ENCODE assay signal across 12 cellular contexts in the genomic region with DNA sequence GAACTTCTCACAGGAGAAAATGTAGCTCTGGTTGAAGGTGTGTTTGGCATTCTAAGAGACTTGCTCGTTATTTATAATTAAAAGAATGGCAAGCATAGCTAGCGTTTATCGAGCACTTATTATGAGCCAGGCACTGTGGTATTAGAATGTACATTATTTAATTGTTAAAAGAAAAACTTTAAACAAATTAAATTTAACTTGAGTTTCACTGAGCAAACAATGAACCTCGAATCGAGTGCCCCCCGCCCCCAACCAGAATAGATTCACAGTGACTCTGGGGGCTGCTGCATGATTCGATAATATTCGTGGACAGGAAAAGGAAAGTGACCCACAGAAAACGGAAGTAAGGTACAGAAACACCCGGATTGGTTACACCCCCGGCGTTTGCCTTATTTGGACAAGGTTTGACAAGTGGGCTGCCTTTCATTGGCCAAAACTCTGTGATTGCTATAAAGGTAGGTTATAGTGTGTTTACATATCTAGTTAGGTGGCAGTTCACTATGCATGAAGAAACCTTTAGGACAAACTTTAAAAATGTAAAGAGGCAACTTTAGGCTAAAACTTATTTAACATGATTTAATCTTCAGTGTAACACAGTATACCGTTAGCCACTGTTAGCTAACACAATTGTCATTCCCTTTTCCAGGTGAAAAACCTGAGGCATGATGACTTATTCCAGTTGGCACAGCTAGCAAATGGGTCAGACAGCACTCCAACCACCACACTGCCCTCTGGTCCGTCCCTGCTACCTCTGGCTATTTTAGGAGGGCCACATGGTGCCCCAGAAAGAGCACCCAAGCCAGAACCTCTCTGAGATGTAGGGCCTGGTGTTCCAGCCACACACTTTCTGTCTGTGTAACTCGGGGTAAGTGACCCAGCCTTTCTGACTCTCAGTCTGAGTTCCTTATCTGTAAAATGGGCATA. TPM values are rescaled to one million over a fixed set of nuclear protein-coding genes. Genes with fewer than 3 reads are reported as not detected.
DNase-seq lines count a peak whose midpoint lies in the region; ATAC-seq and TF ChIP-seq lines count a peak whose summit lies in the region.
"Had no signal": no experiment of that assay in that cellular context is flagged by ENCODE, and none has a peak within 500 bp of the region (broad histone marks: within the 10 kb centered on the region; RNA-seq: fewer than 3 reads in every experiment).

No MANE protein-coding gene starts in this region.

- peak; percentile 56 to 87 (median 78) for ATAC-seq in psoas muscle

- no peaks in the 10 kb centered on the region for H3K27me3 ChIP-seq in breast epithelium
- no peaks in the 10 kb centered on the region for H3K27me3 ChIP-seq in psoas muscle (ENCODE audit: insufficient read depth in 3 of 3, low read length in 2 of 3)
- no peaks in the 10 kb centered on the region for H3K27me3 ChIP-seq in osteoblast (ENCODE audit: insufficient read depth, low read length)

- no peaks in the 10 kb centered on the region for H3K36me3 Mint-ChIP-seq in activated CD4-positive, alpha-beta T cell treated with anti-CD3 and anti-CD28 coated beads, Interleukin-2, amount 10 ng/mL, durations not matched to agents 7 days and 5 days (ENCODE audit: low read depth)

- H3K27ac ChIP-seq in breast epithelium, result peak overlapping the region; percentile 35 to 97
- H3K27ac ChIP-seq in psoas muscle, result peak overlapping the region; percentile 69
- H3K27ac ChIP-seq in osteoblast (ENCODE audit: low read depth, low read length), result no peak overlapping the region
- H3K27ac ChIP-seq: coronary artery had no signal

- CTCF ChIA-PET in activated CD4-positive, alpha-beta T cell treated with anti-CD3 and anti-CD28 coated beads, Interleukin-2, amount 10 ng/mL, durations not matched to agents 7 days and 5 days (lab: Charles Lee), result interaction anchor here (0.6 to 2.3 kb wide), 9 partner anchors 12 to 115 kb away, joined by 3 to 9 read pairs (median 4); a partner anchor contains a TSS

- POLR2A ChIA-PET in activated CD4-positive, alpha-beta T cell treated with anti-CD3 and anti-CD28 coated beads, Interleukin-2, amount 10 ng/mL, durations not matched to agents 7 days and 5 days (lab: Charles Lee), result interaction anchor here (0.5 to 0.6 kb wide), 2 partner anchors 17 to 107 kb away, joined by 3 to 9 read pairs; no protein-coding TSS in a partner anchor

- H3K27me3 Mint-ChIP-seq in activated CD4-positive, alpha-beta T cell treated with anti-CD3 and anti-CD28 coated beads, Interleukin-2, amount 10 ng/mL, durations not matched to agents 7 days and 5 days, result no peaks in the 10 kb centered on the region

- intact Hi-C loops in breast epithelium (cut with DNase I; ENCODE audit: low total_unique reads), result no loop called here
- intact Hi-C loops in psoas muscle (cut with DNase I), result no loop called here

- H3K4me1 Mint-ChIP-seq in activated CD4-positive, alpha-beta T cell treated with anti-CD3 and anti-CD28 coated beads, Interleukin-2, amount 10 ng/mL, durations not matched to agents 7 days and 5 days, result peaks cover 47% of the 10 kb centered on the region

- TF ChIP-seq POLR2A in breast epithelium (IDR thresholded peaks at IDR 0.05), result no peak

- H3K36me3 ChIP-seq in breast epithelium (no peaks in the 10 kb centered on the region), psoas muscle (ENCODE audit: insufficient read depth in 1 of 2, low read depth in 1 of 2) (no peaks in the 10 kb centered on the region), osteoblast (ENCODE audit: insufficient read depth, low read length) (no peaks in the 10 kb centered on the region)

- no peaks in the 10 kb centered on the region for H3K9me3 Mint-ChIP-seq in activated CD4-positive, alpha-beta T cell treated with anti-CD3 and anti-CD28 coated beads, Interleukin-2, amount 10 ng/mL, durations not matched to agents 7 days and 5 days

- no peak overlapping the region for H3K4me2 ChIP-seq in osteoblast (ENCODE audit: insufficient read depth, low read length)

- no peak for TF ChIP-seq CTCF in breast epithelium (IDR thresholded peaks at IDR 0.05)
- TF ChIP-seq CTCF in psoas muscle (IDR thresholded peaks at IDR 0.05), result no peak
- TF ChIP-seq CTCF in osteoblast (IDR thresholded peaks at IDR 0.05; ENCODE audit: extremely low read depth, low read depth, low read length), result no peak

- no peak overlapping the region for H3K27ac Mint-ChIP-seq in activated CD4-positive, alpha-beta T cell treated with anti-CD3 and anti-CD28 coated beads, Interleukin-2, amount 10 ng/mL, durations not matched to agents 7 days and 5 days

- no peaks in the 10 kb centered on the region for H4K20me1 ChIP-seq in osteoblast (ENCODE audit: insufficient read depth, low read length)

- no peaks in the 10 kb centered on the region for H3K79me2 ChIP-seq in osteoblast (ENCODE audit: insufficient read depth, low read length)

- H3K4me3 ChIP-seq in breast epithelium (no peak overlapping the region), psoas muscle (no peak overlapping the region), osteoblast (ENCODE audit: insufficient read depth, low read length) (no peak overlapping the region)
- H3K4me3 ChIP-seq: coronary artery, lung had no signal

- 55 to 64% (median 56%) methylated on average over 15 of the region's 15 CpGs for WGBS in psoas muscle, 3 donors

- no peak overlapping the region for H3K4me3 Mint-ChIP-seq in activated CD4-positive, alpha-beta T cell treated with anti-CD3 and anti-CD28 coated beads, Interleukin-2, amount 10 ng/mL, durations not matched to agents 7 days and 5 days

- DNase-seq in Daoy (ENCODE audit: low read depth), result peak; percentile 4
- peak; percentile 77 for DNase-seq in NCI-H2029 (lab: John Stamatoyannopoulos, UW)
- DNase-seq in breast epithelium (ENCODE audit: low spot score in 2 of 2), result no peak
- no peak for DNase-seq in psoas muscle
- no peak for DNase-seq in NCI-H187 (lab: John Stamatoyannopoulos, UW)
- DNase-seq in osteoblast (ENCODE audit: insufficient read length, low spot score, missing footprints), result no peak
- DNase-seq in stimulated activated CD4-positive, alpha-beta T cell treated with anti-CD3 and anti-CD28 coated beads, Interleukin-2, amount 100 ng/mL, for 24 hours, result no peak
- no peak for DNase-seq in activated CD4-positive, alpha-beta T cell treated with anti-CD3 and anti-CD28 coated beads, Interleukin-2, amount 10 ng/mL, durations not matched to agents 7 days and 5 days
- DNase-seq: activated CD4-positive, alpha-beta T cell treated with anti-CD3 and anti-CD28 coated beads for 1 hour; NCI-H1105 had no signal

- no peak overlapping the region for H2AFZ ChIP-seq in osteoblast (ENCODE audit: low read length)

- H3K4me1 ChIP-seq in breast epithelium (peaks cover 0 to 13% of the 10 kb centered on the region in 2 donors), psoas muscle (peaks cover 13% of the 10 kb centered on the region), osteoblast (ENCODE audit: insufficient read depth, low read length) (peaks cover 27% of the 10 kb centered on the region)

- H3K9me3 ChIP-seq in breast epithelium (no peaks in the 10 kb centered on the region), psoas muscle (no peaks in the 10 kb centered on the region), osteoblast (ENCODE audit: low read depth, low read length) (no peaks in the 10 kb centered on the region)

RNA-seq across cellular contexts. Expression of a gene that starts 7.1 kb away (rescaled TPM):
- 0.23 TPM in 1 of 2 replicates, not detected in the other for total RNA-seq in Daoy (2014; rRNA removed; shearing (Covaris generic))
- total RNA-seq in breast epithelium (100 to 1,000 TPM in 1 of 3 donors, 10 to 100 TPM in 1, 1 to 10 TPM in 1; 1.3 to 175 (median 93.7) TPM), psoas muscle (under 1 TPM; 0.30 to 0.57 (median 0.48) TPM), osteoblast (under 0.01 and 0.36 TPM in 2 replicates)
- polyA plus RNA-seq in psoas muscle, result under 1 TPM; 0.03 to 0.39 (median 0.31) TPM
- under 1 TPM; 0.54 to 0.67 TPM for total RNA-seq in activated CD4-positive, alpha-beta T cell treated with anti-CD3 and anti-CD28 coated beads, Interleukin-2, amount 10 ng/mL, durations not matched to agents 7 days and 5 days

RNA-seq across cellular contexts. Expression of a gene that starts 15.7 kb away (rescaled TPM):
- 29.8 and 49.0 TPM in 2 replicates for total RNA-seq in Daoy (2014; rRNA removed; shearing (Covaris generic))
- total RNA-seq in breast epithelium (100 to 1,000 TPM in 2 of 3 donors, 10 to 100 TPM in 1; 90.1 to 115 (median 108) TPM), psoas muscle (10 to 100 TPM; 23.7 to 38.6 (median 34.1) TPM), osteoblast (110 and 121 TPM in 2 replicates)
- polyA plus RNA-seq in psoas muscle, result 10 to 100 TPM; 15.3 to 38.8 (median 34.5) TPM
- not detected for total RNA-seq in activated CD4-positive, alpha-beta T cell treated with anti-CD3 and anti-CD28 coated beads, Interleukin-2, amount 10 ng/mL, durations not matched to agents 7 days and 5 days

RNA-seq across cellular contexts. Expression of a gene that starts 26.4 kb away (rescaled TPM):
- 111 and 125 TPM in 2 replicates for total RNA-seq in Daoy (2014; rRNA removed; shearing (Covaris generic))
- 100 to 1,000 TPM; 232 to 256 (median 238) TPM for total RNA-seq in breast epithelium
- total RNA-seq in psoas muscle, result 100 to 1,000 TPM in 3 of 4 donors, 10 to 100 TPM in 1; 38.8 to 224 (median 127) TPM
- 100 to 1,000 TPM in 1 of 3 donors, 10 to 100 TPM in 2; 53.7 to 117 (median 65.4) TPM for polyA plus RNA-seq in psoas muscle
- total RNA-seq in osteoblast, result 228 and 255 TPM in 2 replicates
- total RNA-seq in activated CD4-positive, alpha-beta T cell treated with anti-CD3 and anti-CD28 coated beads, Interleukin-2, amount 10 ng/mL, durations not matched to agents 7 days and 5 days, result 10 to 100 TPM; 59.3 to 64.4 TPM

RNA-seq across cellular contexts. Expression of a gene that starts 57.7 kb away (rescaled TPM):
- 0.15 TPM in 1 of 2 replicates, not detected in the other for total RNA-seq in Daoy (2014; rRNA removed; shearing (Covaris generic))
- total RNA-seq in breast epithelium (10 to 100 TPM; 11.9 to 43.6 (median 42.4) TPM), psoas muscle (not detected), osteoblast (not detected in 2 replicates)
- under 1 TPM in 2 of 3 donors, not detected in 1; 0.20 to 0.39 TPM for polyA plus RNA-seq in psoas muscle
- total RNA-seq in activated CD4-positive, alpha-beta T cell treated with anti-CD3 and anti-CD28 coated beads, Interleukin-2, amount 10 ng/mL, durations not matched to agents 7 days and 5 days, result not detected

Comparison
In these comparisons a context has a peak if more than half of its experiments do, and no peak if none do; other contexts are left out.
1. DNase-seq: peak in Daoy (single experiment) and NCI-H2029 (single experiment); none in breast epithelium (0 of 2), psoas muscle (0 of 2), NCI-H187 (0 of 2), osteoblast (single experiment), stimulated activated CD4-positive, alpha-beta T cell treated with anti-CD3 and anti-CD28 coated beads, Interleukin-2, amount 100 ng/mL, for 24 hours (0 of 2) and activated CD4-positive, alpha-beta T cell treated with anti-CD3 and anti-CD28 coated beads, Interleukin-2, amount 10 ng/mL, durations not matched to agents 7 days and 5 days (single experiment).
2. RNA of a gene that starts 15.7 kb away (total RNA-seq): 110 to 121 TPM in osteoblast, 90.1 to 115 TPM in breast epithelium, 23.7 to 38.6 TPM in psoas muscle and 29.8 to 49.0 TPM in Daoy; not detected in activated CD4-positive, alpha-beta T cell treated with anti-CD3 and anti-CD28 coated beads, Interleukin-2, amount 10 ng/mL, durations not matched to agents 7 days and 5 days; every median in the first group is over 10 times any median in the second.